ENCODE assay signal across 8 cellular contexts in the genomic region with DNA sequence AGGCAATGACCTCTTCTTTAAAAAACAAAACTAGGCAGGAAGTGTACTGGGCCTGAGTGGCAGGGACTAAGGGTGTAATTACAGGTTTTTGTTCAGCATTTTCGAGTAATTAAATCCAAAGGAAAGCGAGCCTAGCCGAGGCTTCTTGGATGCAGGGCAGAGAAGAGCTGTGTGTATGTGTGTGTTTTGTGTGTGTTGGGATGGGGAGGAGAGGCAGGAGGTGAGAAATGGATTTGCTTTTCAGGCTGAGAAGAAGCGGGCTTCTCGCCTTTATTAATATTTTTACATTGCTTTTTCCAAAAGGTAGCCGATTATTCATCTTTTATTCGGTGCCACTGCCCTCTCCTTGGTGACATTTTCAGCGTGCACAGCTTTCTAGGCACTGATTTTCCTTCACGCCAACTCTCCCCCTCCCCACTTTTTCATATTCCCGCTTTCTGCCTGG. TPM values are rescaled to one million over a fixed set of nuclear protein-coding genes. Genes with fewer than 3 reads are reported as not detected.
DNase-seq lines count a peak whose midpoint lies in the region; ATAC-seq and TF ChIP-seq lines count a peak whose summit lies in the region.

No MANE protein-coding gene starts in this region.

- no peak for TF ChIP-seq POLR2A in thyroid gland (IDR thresholded peaks at IDR 0.05)

- no peaks in the 10 kb centered on the region for H3K9me3 Mint-ChIP-seq in activated T-cell treated with anti-CD3 and anti-CD28 coated beads, Interleukin-2, amount 50 U/mL, for 72 hours

- peak overlapping the region; percentile 68 to 100 (median 97) for H3K27ac ChIP-seq in thyroid gland

- H3K4me1 Mint-ChIP-seq in activated T-cell treated with anti-CD3 and anti-CD28 coated beads, Interleukin-2, amount 50 U/mL, for 72 hours (ENCODE audit: low read depth): peaks cover 92% of the 10 kb centered on the region

- H3K9me3 ChIP-seq in thyroid gland: no peaks in the 10 kb centered on the region

- peak overlapping the region; percentile 86 to 94 for H3K4me3 Mint-ChIP-seq in activated T-cell treated with anti-CD3 and anti-CD28 coated beads, Interleukin-2, amount 50 U/mL, for 72 hours

- H3K27ac Mint-ChIP-seq in activated T-cell treated with anti-CD3 and anti-CD28 coated beads, Interleukin-2, amount 50 U/mL, for 72 hours: peak overlapping the region; percentile 96

- DNase-seq in activated T-cell treated with anti-CD3 and anti-CD28 coated beads, Interleukin-2, amount 50 U/mL, for 72 hours: no peak
- no peak for DNase-seq in activated T-cell treated with anti-CD3 and anti-CD28 coated beads for 4 hours
- DNase-seq in left kidney (ENCODE audit: low read depth, low spot score): peak; percentile 64
- no peak for DNase-seq in thyroid gland
- DNase-seq in HuH-7 (ENCODE audit: low spot score): no peak

- TF ChIP-seq CTCF in WI38 (IDR thresholded peaks at IDR 0.05; ENCODE audit: low read depth, low read length) (no peak), thyroid gland (IDR thresholded peaks at IDR 0.05) (no peak)

- H3K4me3 ChIP-seq in WI38 (ENCODE audit: low read depth, low read length): peak overlapping the region; percentile 40
- H3K4me3 ChIP-seq in thyroid gland (replicated peaks in 1 of 3): no peak overlapping the region

- H3K27me3 ChIP-seq in thyroid gland: no peaks in the 10 kb centered on the region

- intact Hi-C loops in thyroid gland (cut with DNase I): no loop called here

- peaks cover 78 to 91% of the 10 kb centered on the region in 2 donors for H3K4me1 ChIP-seq in thyroid gland

- peaks cover 0 to 2% of the 10 kb centered on the region in 2 donors for H3K36me3 Mint-ChIP-seq in activated T-cell treated with anti-CD3 and anti-CD28 coated beads, Interleukin-2, amount 50 U/mL, for 72 hours (ENCODE audit: insufficient read depth in 2 of 2)

- 55 to 60% methylated on average over 10 of the region's 10 CpGs for WGBS in thyroid gland, 2 donors

- H3K27me3 Mint-ChIP-seq in activated T-cell treated with anti-CD3 and anti-CD28 coated beads, Interleukin-2, amount 50 U/mL, for 72 hours (ENCODE audit: low read depth): no peaks in the 10 kb centered on the region

- H3K36me3 ChIP-seq in thyroid gland: no peaks in the 10 kb centered on the region

- ATAC-seq in activated T-cell treated with anti-CD3 and anti-CD28 coated beads, Interleukin-2, amount 50 U/mL, for 72 hours (replicated peaks in 1 of 2): no peak
- no peak for ATAC-seq in HG03442 (IDR thresholded peaks at IDR 0.05; ENCODE audit: unreplicated experiment)
- ATAC-seq in HG03354 (IDR thresholded peaks at IDR 0.05; ENCODE audit: poor library complexity, severe bottlenecking, unreplicated experiment): no peak

RNA-seq across cellular contexts. Expression of gene IRF2BPL, which starts 8.9 kb away (rescaled TPM):
- total RNA-seq in activated T-cell treated with anti-CD3 and anti-CD28 coated beads, Interleukin-2, amount 50 U/mL, for 72 hours: 10 to 100 TPM; 55.6 to 58.0 TPM
- 100 to 1,000 TPM in 1 of 4 donors, 10 to 100 TPM in 3; 43.9 to 103 (median 78.4) TPM for total RNA-seq in thyroid gland
